19 cellular contexts compared by ENCODE assay signal in genomic region chrX:19270727-19271126, GRCh38.
DNase-seq lines count a peak whose midpoint lies in the region; ATAC-seq, FAIRE-seq and TF ChIP-seq lines count a peak whose summit lies in the region.
"Had no signal": no experiment of that assay in that cellular context is flagged by ENCODE, and none has a peak within 500 bp of the region (broad histone marks: within the 10 kb centered on the region; RNA-seq: fewer than 3 reads in every experiment).

No MANE protein-coding gene starts in this region.

- H3K14ac ChIP-seq in IMR-90 (replicated peaks; ENCODE audit: low read depth, low read length): no peak overlapping the region

- H3K36me3 ChIP-seq in IMR-90 (ENCODE audit: control insufficient read depth, insufficient read depth, low read length): no peaks in the 10 kb centered on the region
- H3K36me3 ChIP-seq in kidney (ENCODE audit: control insufficient read depth in 1 of 2, insufficient read depth in 2 of 2, low read length in 2 of 2): no peaks in the 10 kb centered on the region
- H3K36me3 ChIP-seq in osteoblast (ENCODE audit: insufficient read depth, low read length): no peaks in the 10 kb centered on the region
- H3K36me3 ChIP-seq: BLaER1 treated with 17β-estradiol and CSF1 and Interleukin-3, amounts not matched to agents 10 nM and 100 nM had no signal

- H3K27me3 ChIP-seq in IMR-90 (ENCODE audit: control insufficient read depth, insufficient read depth, low read length) (no peaks in the 10 kb centered on the region), osteoblast (ENCODE audit: insufficient read depth, low read length) (no peaks in the 10 kb centered on the region)
- H3K27me3 ChIP-seq: BLaER1 treated with 17β-estradiol and CSF1 and Interleukin-3, amounts not matched to agents 10 nM and 100 nM had no signal

- no peak for TF ChIP-seq RAD21 in A549 (conservative IDR thresholded peaks at IDR 0.05 in 1 of 2, IDR thresholded peaks at IDR 0.05 in 1 of 2)
- TF ChIP-seq RAD21 in IMR-90 (IDR thresholded peaks at IDR 0.05; ENCODE audit: low read length): no peak

- H2BK5ac ChIP-seq in IMR-90 (ENCODE audit: low read depth, low read length, poor library complexity, severe bottlenecking): no peak overlapping the region

- TF ChIP-seq POLR2A in A549 (IDR thresholded peaks at IDR 0.05; ENCODE audit: low read length) (no peak), IMR-90 (IDR thresholded peaks at IDR 0.05; ENCODE audit: low read depth, low read length) (no peak)

- 20% methylated on average over 1 of the region's 1 CpG for WGBS in A549 (ENCODE audit: missing lambda C conversion rate)
- no CpG with 5 or more reads among the region's 1 CpG for WGBS in IMR-90 (ENCODE audit: extremely low coverage in 2 of 2, insufficient read length in 1 of 2), 2 experiments

- CTCF ChIA-PET in A549 (lab: Yijun Ruan, JAX): interaction anchor here (0.8 to 1.0 kb wide), 2 partner anchors 253 to 339 kb away, joined by 3 read pairs; no protein-coding TSS in a partner anchor
- CTCF ChIA-PET in IMR-90 (lab: Yijun Ruan, JAX): no interaction called here

- no peak for TF ChIP-seq CTCF in A549 (IDR thresholded peaks at IDR 0.05)
- no peak for TF ChIP-seq CTCF in IMR-90 (conservative IDR thresholded peaks at IDR 0.05; ENCODE audit: low read depth, low read length)
- no peak for TF ChIP-seq CTCF in kidney (IDR thresholded peaks at IDR 0.05; ENCODE audit: borderline replicate concordance, extremely low read depth, insufficient read depth)
- TF ChIP-seq CTCF in osteoblast (IDR thresholded peaks at IDR 0.05; ENCODE audit: extremely low read depth, low read depth, low read length): no peak

- FAIRE-seq in A549 (lab: Jason Lieb, UNC) (no peak), kidney (lab: Jason Lieb, UNC) (peak; percentile 45)
- FAIRE-seq: A204.1, D721Med, G401.6, GM12891 had no signal

- no peak overlapping the region for H2AK5ac ChIP-seq in IMR-90 (ENCODE audit: low read depth, low read length)

- no peak overlapping the region for H3K18ac ChIP-seq in IMR-90 (ENCODE audit: low read depth, low read length)

- intact Hi-C loops in IMR-90 (cut with micrococcal nuclease): no loop called here
- intact Hi-C loops in kidney (cut with DNase I): no loop called here

- no peak for TF ChIP-seq EP300 in A549 (IDR thresholded peaks at IDR 0.05)

- in situ Hi-C loops in IMR-90 (cut with MboI; ENCODE audit: low sequenced_read_pairs): no loop called here

- H3K4me1 ChIP-seq in A549 (no peaks in the 10 kb centered on the region), IMR-90 (ENCODE audit: control insufficient read depth, insufficient read depth, low read length) (no peaks in the 10 kb centered on the region), kidney (ENCODE audit: control insufficient read depth in 1 of 2, insufficient read depth in 1 of 2, low read depth in 1 of 2, low read length in 2 of 2) (no peaks in the 10 kb centered on the region), osteoblast (ENCODE audit: insufficient read depth, low read length) (no peaks in the 10 kb centered on the region)
- H3K4me1 ChIP-seq: BLaER1 treated with 17β-estradiol and CSF1 and Interleukin-3, amounts not matched to agents 10 nM and 100 nM; Caco-2 had no signal

- H4K8ac ChIP-seq in IMR-90 (ENCODE audit: low read depth in 2 of 2, low read length in 2 of 2): no peak overlapping the region

- H2AFZ ChIP-seq in IMR-90 (replicated peaks; ENCODE audit: low read length, poor library complexity) (no peak overlapping the region), osteoblast (ENCODE audit: low read length) (no peak overlapping the region)

- dilution Hi-C loops in IMR-90 (cut with HindIII; ENCODE audit: low sequenced_read_pairs, unreplicated experiment): no loop called here

- H3K9me3 ChIP-seq in A549 (no peaks in the 10 kb centered on the region), IMR-90 (ENCODE audit: control insufficient read depth, insufficient read depth, low read length) (no peaks in the 10 kb centered on the region), kidney (ENCODE audit: control insufficient read depth in 1 of 2, low read length in 2 of 2) (no peaks in the 10 kb centered on the region), osteoblast (ENCODE audit: low read depth, low read length) (no peaks in the 10 kb centered on the region)
- H3K9me3 ChIP-seq: Caco-2 had no signal

- H4K91ac ChIP-seq in IMR-90 (ENCODE audit: insufficient read depth, low read depth, low read length): no peak overlapping the region

- H3K9ac ChIP-seq in IMR-90 (ENCODE audit: low read depth, low read length) (no peak overlapping the region), kidney (ENCODE audit: low read length in 2 of 2) (no peak overlapping the region)
- H3K9ac ChIP-seq: BLaER1 treated with 17β-estradiol and CSF1 and Interleukin-3, amounts not matched to agents 10 nM and 100 nM had no signal

- no peak for ATAC-seq in A549
- ATAC-seq in IMR-90 (ENCODE audit: low read depth): no peak
- ATAC-seq in HG03460 (IDR thresholded peaks at IDR 0.05; ENCODE audit: unreplicated experiment): no peak
- ATAC-seq: CD8-positive, alpha-beta T cell had no signal

- POLR2A ChIA-PET in A549 (lab: Yijun Ruan, JAX): no interaction called here
- POLR2A ChIA-PET in IMR-90 (lab: Charles Lee; ENCODE audit: unreplicated experiment): no interaction called here

- no peak overlapping the region for H2BK120ac ChIP-seq in IMR-90 (ENCODE audit: low read depth, low read length)

- no peak overlapping the region for H2BK20ac ChIP-seq in IMR-90 (ENCODE audit: low read depth, low read length)

- no peak overlapping the region for H4K5ac ChIP-seq in IMR-90 (ENCODE audit: low read depth, low read length)

- H4K20me1 ChIP-seq in IMR-90 (ENCODE audit: insufficient read depth, low read length) (no peaks in the 10 kb centered on the region), osteoblast (ENCODE audit: insufficient read depth, low read length) (no peaks in the 10 kb centered on the region)
- H4K20me1 ChIP-seq: BLaER1 treated with 17β-estradiol and CSF1 and Interleukin-3, amounts not matched to agents 10 nM and 100 nM had no signal

- H2AK9ac ChIP-seq in IMR-90 (replicated peaks; ENCODE audit: low read depth, low read length, poor library complexity): no peak overlapping the region

- H3K4me3 ChIP-seq in A549 (no peak overlapping the region), IMR-90 (ENCODE audit: insufficient read depth, low read depth, low read length) (no peak overlapping the region), kidney (ENCODE audit: low read length in 2 of 2) (no peak overlapping the region), osteoblast (ENCODE audit: insufficient read depth, low read length) (no peak overlapping the region)
- H3K4me3 ChIP-seq: BLaER1 treated with 17β-estradiol and CSF1 and Interleukin-3, amounts not matched to agents 10 nM and 100 nM had no signal

- DNase-seq in A549 (ENCODE audit: low read depth in 1 of 2, low spot score in 1 of 2) (no peak), IMR-90 (no peak), kidney (no peak), osteoblast (ENCODE audit: insufficient read length, low spot score, missing footprints) (no peak)
- DNase-seq: 8988T; AML-193; Caco-2; Calu3; CD4-positive, alpha-beta T cell; CD8-positive, alpha-beta T cell; DMS79 treated with DMSO at 0.1 percent for 48 hours; GF-D8 had no signal

- H2BK15ac ChIP-seq in IMR-90 (ENCODE audit: low read depth, low read length): no peak overlapping the region

- H3K4me2 ChIP-seq in A549 (no peak overlapping the region), IMR-90 (ENCODE audit: low read depth, low read length) (no peak overlapping the region), osteoblast (ENCODE audit: insufficient read depth, low read length) (no peak overlapping the region)
- H3K4me2 ChIP-seq: BLaER1 treated with 17β-estradiol and CSF1 and Interleukin-3, amounts not matched to agents 10 nM and 100 nM had no signal

- H3K79me2 ChIP-seq in osteoblast (ENCODE audit: insufficient read depth, low read length): no peaks in the 10 kb centered on the region

- no peak overlapping the region for H3K23ac ChIP-seq in IMR-90 (ENCODE audit: low read depth, low read length)

- no peak overlapping the region for H3K56ac ChIP-seq in IMR-90 (ENCODE audit: extremely low read depth, insufficient read depth, low read length)

- H3K9me1 ChIP-seq in IMR-90 (ENCODE audit: insufficient read depth, low read length): no peaks in the 10 kb centered on the region

- H3K79me1 ChIP-seq in IMR-90 (ENCODE audit: low read depth in 1 of 2, low read length in 2 of 2): no peaks in the 10 kb centered on the region

- no peak overlapping the region for H3K4ac ChIP-seq in IMR-90 (ENCODE audit: low read depth, low read length)

- BruUV-seq in IMR-90 (replicated peaks; lab: Mats Ljungman, UMichigan): no TSS peak

- H3K27ac ChIP-seq in A549: no peak overlapping the region
- H3K27ac ChIP-seq in IMR-90 (ENCODE audit: insufficient read depth, low read length): no peak overlapping the region
- H3K27ac ChIP-seq in kidney (ENCODE audit: low read depth in 2 of 2, low read length in 2 of 2): no peak overlapping the region
- H3K27ac ChIP-seq in osteoblast (ENCODE audit: low read depth, low read length): no peak overlapping the region
- H3K27ac ChIP-seq: BLaER1 treated with 17β-estradiol and CSF1 and Interleukin-3, amounts not matched to agents 10 nM and 100 nM; C4-2B had no signal

TF ChIP-seq in A549, 52 proteins besides CTCF, POLR2A, EP300 and RAD21 (continues in another document):
- peak; percentile 76 for TF ChIP-seq MAFK (IDR thresholded peaks at IDR 0.05; ENCODE audit: partially characterized antibody)

TF ChIP-seq in IMR-90, 13 proteins besides CTCF, POLR2A, EP300 and RAD21:
- TF ChIP-seq CHD1 (IDR thresholded peaks at IDR 0.05; ENCODE audit: low read depth, low read length) (no peak), MAFK (IDR thresholded peaks at IDR 0.05; ENCODE audit: low read depth, low read length) (peak; percentile 72)
